In the genomic region with DNA sequence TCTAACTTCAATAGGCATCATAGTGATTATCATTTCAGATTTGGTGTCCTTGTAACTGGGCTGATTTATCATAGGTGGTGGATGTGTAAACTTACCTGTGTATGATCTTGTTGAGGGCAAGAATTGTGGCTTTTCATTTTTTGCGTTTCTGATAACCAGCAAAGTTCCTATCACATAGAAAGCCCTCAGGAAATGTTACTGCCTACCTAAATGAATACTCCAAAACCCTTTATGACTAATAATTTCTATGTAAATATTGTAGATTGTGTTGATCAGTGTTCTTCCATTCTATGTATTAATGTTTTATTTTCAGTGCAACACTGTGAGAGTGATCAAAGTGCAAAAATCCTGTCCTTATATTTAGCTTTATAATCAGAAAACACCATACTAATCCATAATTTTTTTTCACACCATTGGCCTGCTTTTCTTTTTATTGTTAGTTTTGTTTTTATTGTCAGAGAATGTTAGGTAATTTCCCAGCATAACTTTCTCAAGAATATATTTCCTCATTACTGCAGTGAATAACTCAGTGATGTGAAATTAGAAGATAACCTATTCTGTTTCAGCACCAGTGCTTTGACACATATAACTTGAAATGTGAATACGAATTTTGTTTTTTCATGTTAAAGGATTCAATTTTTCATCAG, we compare ENCODE assay signal across 21 cellular contexts.
DNase-seq lines count a peak whose midpoint lies in the region; ATAC-seq and TF ChIP-seq lines count a peak whose summit lies in the region.
"Had no signal": no experiment of that assay in that cellular context is flagged by ENCODE, and none has a peak within 500 bp of the region (broad histone marks: within the 10 kb centered on the region; RNA-seq: fewer than 3 reads in every experiment).

No MANE protein-coding gene starts in this region.

- H3K36me3 Mint-ChIP-seq in Calu3 (ENCODE audit: insufficient read depth, unreplicated experiment) = no peaks in the 10 kb centered on the region
- H3K36me3 Mint-ChIP-seq in T-helper 17 cell (ENCODE audit: low read depth) = no peaks in the 10 kb centered on the region
- H3K36me3 Mint-ChIP-seq: activated naive CD4-positive, alpha-beta T cell treated with anti-CD3 and anti-CD28 coated beads, Interleukin-2, amount 10 ng/mL, durations not matched to agents 7 days and 5 days had no signal

- H3K36me3 ChIP-seq in lower lobe of right lung = no peaks in the 10 kb centered on the region
- H3K36me3 ChIP-seq: BLaER1, breast epithelium, colonic mucosa, ovary had no signal

- H3K4me3 ChIP-seq in epithelial cell of esophagus (ENCODE audit: low read length) = no peak overlapping the region
- H3K4me3 ChIP-seq in lower lobe of right lung = no peak overlapping the region
- H3K4me3 ChIP-seq: BLaER1, breast epithelium, colonic mucosa, ovary had no signal

- H3K27me3 ChIP-seq in lower lobe of right lung (ENCODE audit: low read depth) = no peaks in the 10 kb centered on the region
- H3K27me3 ChIP-seq: BLaER1, breast epithelium, colonic mucosa, ovary had no signal

- intact Hi-C loops in Calu3 (cut with micrococcal nuclease; ENCODE audit: unreplicated experiment) (loop anchor here (5.0 kb wide), 1 partner anchor 95 kb away; a partner anchor contains a TSS), lower lobe of right lung (cut with DNase I) (no loop called here)

- H3K4me3 Mint-ChIP-seq in Calu3 (ENCODE audit: low read depth, unreplicated experiment) (no peak overlapping the region), T-helper 17 cell (no peak overlapping the region)
- H3K4me3 Mint-ChIP-seq: activated naive CD4-positive, alpha-beta T cell treated with anti-CD3 and anti-CD28 coated beads, Interleukin-2, amount 10 ng/mL, durations not matched to agents 7 days and 5 days; T-helper 1 cell treated with Interleukin-12 subunit alpha and Interleukin-12 subunit beta and Interleukin-4 antibody, amounts not matched to agents 30 μg/mL and 1 μg/mL, for 36 hours had no signal

- ATAC-seq in GM18520 (IDR thresholded peaks at IDR 0.05; ENCODE audit: unreplicated experiment) = peak; percentile 52
- peak; percentile 50 for ATAC-seq in HG02884 (IDR thresholded peaks at IDR 0.05; ENCODE audit: unreplicated experiment)
- ATAC-seq in T-helper 17 cell = no peak
- ATAC-seq in lower lobe of right lung = no peak
- ATAC-seq: esophagus mucosa had no signal

- no peaks in the 10 kb centered on the region for H3K9me3 Mint-ChIP-seq in Calu3 (ENCODE audit: low read depth, unreplicated experiment)
- H3K9me3 Mint-ChIP-seq: activated naive CD4-positive, alpha-beta T cell treated with anti-CD3 and anti-CD28 coated beads, Interleukin-2, amount 10 ng/mL, durations not matched to agents 7 days and 5 days; T-helper 1 cell treated with Interleukin-12 subunit alpha and Interleukin-12 subunit beta and Interleukin-4 antibody, amounts not matched to agents 30 μg/mL and 1 μg/mL, for 36 hours had no signal

- H3K9me3 ChIP-seq in T-helper 17 cell (ENCODE audit: control insufficient read depth, low read length, poor library complexity, severe bottlenecking) (no peaks in the 10 kb centered on the region), lower lobe of right lung (no peaks in the 10 kb centered on the region)
- H3K9me3 ChIP-seq: colonic mucosa had no signal

- DNase-seq in Calu3 (no peak), epithelial cell of esophagus (ENCODE audit: low read depth) (peak; percentile 16), T-helper 17 cell (no peak), lower lobe of right lung (no peak)
- no peak for DNase-seq in activated naive CD4-positive, alpha-beta T cell treated with anti-CD3 and anti-CD28 coated beads, Interleukin-2, amount 50 U/mL, for 16 hours
- DNase-seq: activated CD4-positive, CD25-positive, alpha-beta regulatory T cell treated with anti-CD3 and anti-CD28 coated beads, Interleukin-2, amount 50 U/mL, for 72 hours; activated naive CD4-positive, alpha-beta T cell treated with anti-CD3 and anti-CD28 coated beads, Interleukin-2, amount 10 ng/mL, durations not matched to agents 7 days and 5 days; colonic mucosa; foreskin melanocyte; H7; KG1; mammary epithelial cell; NCI-H1417 treated with DMSO at 0.1 percent for 48 hours; NCI-H446; ovary had no signal

- no peaks in the 10 kb centered on the region for H3K27me3 Mint-ChIP-seq in Calu3 (ENCODE audit: unreplicated experiment)
- no peaks in the 10 kb centered on the region for H3K27me3 Mint-ChIP-seq in T-helper 17 cell
- H3K27me3 Mint-ChIP-seq: activated naive CD4-positive, alpha-beta T cell treated with anti-CD3 and anti-CD28 coated beads, Interleukin-2, amount 10 ng/mL, durations not matched to agents 7 days and 5 days had no signal

- BruUV-seq in Calu3 (replicated peaks; lab: Mats Ljungman, UMichigan) = no TSS peak

- H3K27ac Mint-ChIP-seq in Calu3 (ENCODE audit: unreplicated experiment) (peak overlapping the region; percentile 30), T-helper 17 cell (no peak overlapping the region)
- H3K27ac Mint-ChIP-seq: activated naive CD4-positive, alpha-beta T cell treated with anti-CD3 and anti-CD28 coated beads, Interleukin-2, amount 10 ng/mL, durations not matched to agents 7 days and 5 days; T-helper 1 cell treated with Interleukin-12 subunit alpha and Interleukin-12 subunit beta and Interleukin-4 antibody, amounts not matched to agents 30 μg/mL and 1 μg/mL, for 36 hours had no signal

- H3K4me1 Mint-ChIP-seq in Calu3 (ENCODE audit: low read depth, unreplicated experiment) (peaks cover 18% of the 10 kb centered on the region), T-helper 17 cell (no peaks in the 10 kb centered on the region)
- H3K4me1 Mint-ChIP-seq: activated naive CD4-positive, alpha-beta T cell treated with anti-CD3 and anti-CD28 coated beads, Interleukin-2, amount 10 ng/mL, durations not matched to agents 7 days and 5 days had no signal

- no peaks in the 10 kb centered on the region for H3K4me1 ChIP-seq in lower lobe of right lung
- H3K4me1 ChIP-seq: BLaER1, breast epithelium, colonic mucosa had no signal

- H3K27ac ChIP-seq in lower lobe of right lung = no peak overlapping the region
- H3K27ac ChIP-seq: BLaER1, breast epithelium, colonic mucosa, ovary had no signal

- TF ChIP-seq CTCF in Calu3 (IDR thresholded peaks at IDR 0.05; ENCODE audit: unreplicated experiment) (no peak), epithelial cell of esophagus (IDR thresholded peaks at IDR 0.05; ENCODE audit: insufficient read depth, low read depth, low read length, missing control alignments) (no peak), lower lobe of right lung (IDR thresholded peaks at IDR 0.05) (no peak)

- CTCF ChIA-PET in Calu3 (lab: Charles Lee) = interaction anchor here (0.6 kb wide), 1 partner anchor 261 kb away, joined by 7 read pairs; no protein-coding TSS in a partner anchor

Comparison
In these comparisons a context has a peak if more than half of its experiments do, and no peak if none do; other contexts are left out.
1. ATAC-seq: peak in GM18520 (single experiment) and HG02884 (single experiment); none in T-helper 17 cell (single experiment) and lower lobe of right lung (0 of 2).